In genomic region chr14:67464377-67464776, GRCh38 we compare ENCODE assay signal across 15 cellular contexts. TPM values are rescaled to one million over a fixed set of nuclear protein-coding genes. Genes with fewer than 3 reads are reported as not detected.
"Had no signal": no experiment of that assay in that cellular context is flagged by ENCODE, and none has a peak within 500 bp of the region (broad histone marks: within the 10 kb centered on the region; RNA-seq: fewer than 3 reads in every experiment).

No MANE protein-coding gene starts in this region.

- H3K9me3 Mint-ChIP-seq: activated T-helper 1 cell treated with anti-CD3 and anti-CD28 coated beads, Interleukin-12 subunit alpha, Interleukin-12 subunit beta, Interleukin-2, Interleukin-4 antibody, amounts not matched to agents 30 ng/mL and 10 ng/mL and 1 ng/mL, durations not matched to agents 14 hours and 24 hours and 36 hours; nephron progenitor cell; stimulated activated naive CD8-positive, alpha-beta T cell treated with anti-CD3 and anti-CD28 coated beads, Interleukin-15, Interleukin-2, amounts not matched to agents 100 ng/mL and 50 ng/mL, for 24 hours had no signal

- ATAC-seq: gastroesophageal sphincter, left ventricle myocardium superior had no signal

- H3K4me1 ChIP-seq: colonic mucosa, gastroesophageal sphincter, SJSA1, testis had no signal

- H3K27me3 ChIP-seq: cardiac muscle cell, colonic mucosa, gastroesophageal sphincter, SJSA1, testis had no signal

- H3K27ac ChIP-seq: cardiac muscle cell, colonic mucosa, gastroesophageal sphincter, SJSA1, testis had no signal

- H3K4me3 Mint-ChIP-seq: activated T-helper 1 cell treated with anti-CD3 and anti-CD28 coated beads, Interleukin-12 subunit alpha, Interleukin-12 subunit beta, Interleukin-2, Interleukin-4 antibody, amounts not matched to agents 30 ng/mL and 10 ng/mL and 1 ng/mL, durations not matched to agents 14 hours and 24 hours and 36 hours; nephron progenitor cell; stimulated activated naive CD8-positive, alpha-beta T cell treated with anti-CD3 and anti-CD28 coated beads, Interleukin-15, Interleukin-2, amounts not matched to agents 100 ng/mL and 50 ng/mL, for 24 hours had no signal

- H3K27ac Mint-ChIP-seq: activated T-helper 1 cell treated with anti-CD3 and anti-CD28 coated beads, Interleukin-12 subunit alpha, Interleukin-12 subunit beta, Interleukin-2, Interleukin-4 antibody, amounts not matched to agents 30 ng/mL and 10 ng/mL and 1 ng/mL, durations not matched to agents 14 hours and 24 hours and 36 hours; nephron progenitor cell; stimulated activated naive CD8-positive, alpha-beta T cell treated with anti-CD3 and anti-CD28 coated beads, Interleukin-15, Interleukin-2, amounts not matched to agents 100 ng/mL and 50 ng/mL, for 24 hours had no signal

- DNase-seq: colonic mucosa; effector CD4-positive, alpha-beta T cell; kidney; left ventricle myocardium superior; mesenchymal stem cell; nephron progenitor cell; stimulated activated CD4-positive, alpha-beta T cell treated with anti-CD3 and anti-CD28 coated beads, Interleukin-12 subunit alpha, Interleukin-12 subunit beta, amount 100 ng/mL, for 4 hours; SW 1271; T-helper 9 cell; testis had no signal

- H3K27me3 Mint-ChIP-seq: stimulated activated naive CD8-positive, alpha-beta T cell treated with anti-CD3 and anti-CD28 coated beads, Interleukin-15, Interleukin-2, amounts not matched to agents 100 ng/mL and 50 ng/mL, for 24 hours had no signal

- H3K4me3 ChIP-seq: cardiac muscle cell, colonic mucosa, gastroesophageal sphincter, SJSA1, testis had no signal

- H3K9me3 ChIP-seq: colonic mucosa, gastroesophageal sphincter, SJSA1, testis had no signal

- H3K36me3 ChIP-seq: cardiac muscle cell, colonic mucosa, gastroesophageal sphincter, SJSA1 had no signal

RNA-seq across cellular contexts. Expression of gene PLEK2, which starts 52.4 kb away (rescaled TPM):
- total RNA-seq: left ventricle myocardium superior had no signal
